In genomic region chr3:39478226-39478625, GRCh38 we compare ENCODE assay signal across 8 cellular contexts. TPM values are rescaled to one million over a fixed set of nuclear protein-coding genes. Genes with fewer than 3 reads are reported as not detected.
"Had no signal": no experiment of that assay in that cellular context is flagged by ENCODE, and none has a peak within 500 bp of the region (broad histone marks: within the 10 kb centered on the region; RNA-seq: fewer than 3 reads in every experiment).

No MANE protein-coding gene starts in this region.

- H2AFZ ChIP-seq: GM23338 had no signal

- H3K4me3 ChIP-seq: GM23338 had no signal

- H3K4me2 ChIP-seq: GM23338 had no signal

- DNase-seq: H9, HCEC 1CT, IMR-90 had no signal

- FAIRE-seq: H1, H54, HTR-8/SVneo had no signal

RNA-seq across cellular contexts. Expression of gene MOBP, which starts 10.7 kb away (rescaled TPM):
- total RNA-seq: GM23338, H9, HT-29, IMR-90 had no signal
- polyA plus RNA-seq: GM23338, IMR-90 had no signal
